30 cellular contexts compared by ENCODE assay signal in the genomic region with DNA sequence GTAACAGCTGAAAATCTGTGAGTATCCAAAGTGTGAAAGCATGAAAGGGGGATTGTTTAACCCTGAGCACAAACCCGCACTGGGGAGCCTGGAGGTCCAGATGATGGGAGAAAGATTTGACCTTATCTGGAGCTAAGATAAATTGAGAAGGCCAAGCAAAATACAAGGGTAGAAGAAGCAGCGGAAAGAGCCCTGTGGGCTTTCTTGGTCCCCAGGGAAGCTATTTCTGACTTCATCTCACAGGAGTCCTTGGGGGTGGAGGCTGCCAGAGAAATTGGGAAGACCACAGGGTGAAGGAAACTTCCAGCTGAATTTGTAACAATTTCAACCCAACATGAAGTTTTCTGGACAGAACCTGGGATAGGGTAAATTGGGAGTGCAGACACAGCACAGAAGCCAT.
"Had no signal": no experiment of that assay in that cellular context is flagged by ENCODE, and none has a peak within 500 bp of the region (broad histone marks: within the 10 kb centered on the region; RNA-seq: fewer than 3 reads in every experiment).

No MANE protein-coding gene starts in this region.

- H3K9me3 Mint-ChIP-seq: type B pancreatic cell had no signal

- H3K36me3 ChIP-seq: colonic mucosa, gastrocnemius medialis, neutrophil, prostate gland, right atrium auricular region, stomach, tibial artery had no signal

- DNase-seq: effector CD8-positive, alpha-beta T cell; endodermal cell; foreskin fibroblast; gastrocnemius medialis; head of caudate nucleus; mesenchymal stem cell; naive B cell; stimulated activated CD4-positive, alpha-beta T cell treated with anti-CD3 and anti-CD28 coated beads, Interleukin-12 subunit alpha, Interleukin-12 subunit beta, amount 100 ng/mL, for 4 hours; stimulated activated CD4-positive, alpha-beta T cell treated with anti-CD3 and anti-CD28 coated beads, Interleukin-1b, Interleukin-23, amount 100 ng/mL, for 48 hours; stimulated activated CD4-positive, alpha-beta T cell treated with anti-CD3 and anti-CD28 coated beads, Interleukin-4, amount 100 ng/mL, for 24 hours; stimulated activated naive CD4-positive, alpha-beta T cell treated with Interleukin-2 at 50 U/mL for 16 hours; stomach; testis; tibial artery had no signal

- H3K4me1 ChIP-seq: colonic mucosa, gastrocnemius medialis, prostate gland, right atrium auricular region, stomach, testis, tibial artery had no signal

- H3K27ac Mint-ChIP-seq: dendritic cell treated with granulocyte-macrophage colony-stimulating factor and Interleukin-4, amounts not matched to agents 40 ng/mL and 50 ng/mL, for 4 days; endodermal cell; mesothelial cell of epicardium; naive B cell; natural killer cell treated with Interleukin-12 subunit alpha and Interleukin-12 subunit beta and Interleukin-15 and Interleukin-18, amount 100 ng/mL, for 72 hours; stimulated activated effector memory CD8-positive, alpha-beta T cell treated with anti-CD3 and anti-CD28 coated beads, Interleukin-12 subunit alpha, Interleukin-12 subunit beta, amount 100 ng/mL, for 72 hours; type B pancreatic cell had no signal

- H3K27me3 ChIP-seq: colonic mucosa, gastrocnemius medialis, neutrophil, right atrium auricular region, stomach, testis, tibial artery had no signal

- H3K27ac ChIP-seq: colonic mucosa, gastrocnemius medialis, neutrophil, prostate gland, right atrium auricular region, stomach, testis, tibial artery had no signal

- H3K27me3 Mint-ChIP-seq: dendritic cell treated with granulocyte-macrophage colony-stimulating factor and Interleukin-4, amounts not matched to agents 40 ng/mL and 50 ng/mL, for 4 days; naive B cell; natural killer cell treated with Interleukin-12 subunit alpha and Interleukin-12 subunit beta and Interleukin-15 and Interleukin-18, amount 100 ng/mL, for 72 hours; type B pancreatic cell had no signal

- ATAC-seq: esophagus mucosa; gastrocnemius medialis; left lobe of liver; natural killer cell treated with Interleukin-12 subunit alpha and Interleukin-12 subunit beta and Interleukin-15 and Interleukin-18, amount 100 ng/mL, for 72 hours; sciatic nerve; stimulated activated effector memory CD8-positive, alpha-beta T cell treated with anti-CD3 and anti-CD28 coated beads, Interleukin-12 subunit alpha, Interleukin-12 subunit beta, amount 100 ng/mL, for 72 hours had no signal

- H3K4me2 ChIP-seq: smooth muscle cell had no signal

- H3K4me3 ChIP-seq: colonic mucosa, gastrocnemius medialis, lung, mucosa of descending colon, prostate gland, right atrium auricular region, smooth muscle cell, stomach, testis, tibial artery had no signal

- H3K36me3 Mint-ChIP-seq: mesothelial cell of epicardium; naive B cell; natural killer cell treated with Interleukin-12 subunit alpha and Interleukin-12 subunit beta and Interleukin-15 and Interleukin-18, amount 100 ng/mL, for 72 hours; stimulated activated effector memory CD8-positive, alpha-beta T cell treated with anti-CD3 and anti-CD28 coated beads, Interleukin-12 subunit alpha, Interleukin-12 subunit beta, amount 100 ng/mL, for 72 hours; type B pancreatic cell had no signal

- H3K4me1 Mint-ChIP-seq: endodermal cell; mesothelial cell of epicardium; naive B cell; stimulated activated effector memory CD8-positive, alpha-beta T cell treated with anti-CD3 and anti-CD28 coated beads, Interleukin-12 subunit alpha, Interleukin-12 subunit beta, amount 100 ng/mL, for 72 hours had no signal

- H3K9me3 ChIP-seq: colonic mucosa, gastrocnemius medialis, neutrophil, prostate gland, testis, tibial artery had no signal

- H3K4me3 Mint-ChIP-seq: dendritic cell treated with granulocyte-macrophage colony-stimulating factor and Interleukin-4, amounts not matched to agents 40 ng/mL and 50 ng/mL, for 4 days; endodermal cell; mesothelial cell of epicardium; naive B cell; natural killer cell treated with Interleukin-12 subunit alpha and Interleukin-12 subunit beta and Interleukin-15 and Interleukin-18, amount 100 ng/mL, for 72 hours; neural crest cell; stimulated activated effector memory CD8-positive, alpha-beta T cell treated with anti-CD3 and anti-CD28 coated beads, Interleukin-12 subunit alpha, Interleukin-12 subunit beta, amount 100 ng/mL, for 72 hours; type B pancreatic cell had no signal
